ENCODE assay signal across 1 cellular context in genomic region chr14:64501326-64502171, GRCh38.
TF ChIP-seq lines count a peak whose summit lies in the region.

No MANE protein-coding gene starts in this region.

TF ChIP-seq in HEK293, 187 proteins besides CTCF, POLR2A, EP300 and RAD21 (continued from another document):
- TF ChIP-seq, protein P1, sequence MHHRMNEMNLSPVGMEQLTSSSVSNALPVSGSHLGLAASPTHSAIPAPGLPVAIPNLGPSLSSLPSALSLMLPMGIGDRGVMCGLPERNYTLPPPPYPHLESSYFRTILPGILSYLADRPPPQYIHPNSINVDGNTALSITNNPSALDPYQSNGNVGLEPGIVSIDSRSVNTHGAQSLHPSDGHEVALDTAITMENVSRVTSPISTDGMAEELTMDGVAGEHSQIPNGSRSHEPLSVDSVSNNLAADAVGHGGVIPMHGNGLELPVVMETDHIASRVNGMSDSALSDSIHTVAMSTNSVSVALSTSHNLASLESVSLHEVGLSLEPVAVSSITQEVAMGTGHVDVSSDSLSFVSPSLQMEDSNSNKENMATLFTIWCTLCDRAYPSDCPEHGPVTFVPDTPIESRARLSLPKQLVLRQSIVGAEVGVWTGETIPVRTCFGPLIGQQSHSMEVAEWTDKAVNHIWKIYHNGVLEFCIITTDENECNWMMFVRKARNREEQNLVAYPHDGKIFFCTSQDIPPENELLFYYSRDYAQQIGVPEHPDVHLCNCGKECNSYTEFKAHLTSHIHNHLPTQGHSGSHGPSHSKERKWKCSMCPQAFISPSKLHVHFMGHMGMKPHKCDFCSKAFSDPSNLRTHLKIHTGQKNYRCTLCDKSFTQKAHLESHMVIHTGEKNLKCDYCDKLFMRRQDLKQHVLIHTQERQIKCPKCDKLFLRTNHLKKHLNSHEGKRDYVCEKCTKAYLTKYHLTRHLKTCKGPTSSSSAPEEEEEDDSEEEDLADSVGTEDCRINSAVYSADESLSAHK (tag by site-specific recombination; IDR thresholded peaks at IDR 0.05), result no peak
- no peak for TF ChIP-seq ZNF548 (tag by site-specific recombination; IDR thresholded peaks at IDR 0.05)
- no peak for TF ChIP-seq KLF10 (tag by site-specific recombination; IDR thresholded peaks at IDR 0.05)
- no peak for TF ChIP-seq ZNF211 (tag by site-specific recombination; IDR thresholded peaks at IDR 0.05; ENCODE audit: low read depth)
- peak; percentile 68; the same call in 1 of the 2 replicates for TF ChIP-seq ZNF600 (tag by site-specific recombination; IDR thresholded peaks at IDR 0.05)
- TF ChIP-seq ZNF221 (tag by site-specific recombination; IDR thresholded peaks at IDR 0.05; ENCODE audit: borderline replicate concordance), result no peak
- 0 out of 2 replicates have a peak, but pooled peaks have one; percentile 16 for TF ChIP-seq ZSCAN30 (tag by site-specific recombination; IDR thresholded peaks at IDR 0.05)
- TF ChIP-seq ZBTB17 (tag by site-specific recombination; IDR thresholded peaks at IDR 0.05), result peak; percentile 39; the same call in 1 of the 2 replicates
- TF ChIP-seq, protein P2, sequence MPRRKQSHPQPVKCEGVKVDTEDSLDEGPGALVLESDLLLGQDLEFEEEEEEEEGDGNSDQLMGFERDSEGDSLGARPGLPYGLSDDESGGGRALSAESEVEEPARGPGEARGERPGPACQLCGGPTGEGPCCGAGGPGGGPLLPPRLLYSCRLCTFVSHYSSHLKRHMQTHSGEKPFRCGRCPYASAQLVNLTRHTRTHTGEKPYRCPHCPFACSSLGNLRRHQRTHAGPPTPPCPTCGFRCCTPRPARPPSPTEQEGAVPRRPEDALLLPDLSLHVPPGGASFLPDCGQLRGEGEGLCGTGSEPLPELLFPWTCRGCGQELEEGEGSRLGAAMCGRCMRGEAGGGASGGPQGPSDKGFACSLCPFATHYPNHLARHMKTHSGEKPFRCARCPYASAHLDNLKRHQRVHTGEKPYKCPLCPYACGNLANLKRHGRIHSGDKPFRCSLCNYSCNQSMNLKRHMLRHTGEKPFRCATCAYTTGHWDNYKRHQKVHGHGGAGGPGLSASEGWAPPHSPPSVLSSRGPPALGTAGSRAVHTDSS (tag by site-specific recombination; IDR thresholded peaks at IDR 0.05), result no peak
- no peak for TF ChIP-seq MZF1 (tag by site-specific recombination; IDR thresholded peaks at IDR 0.05; ENCODE audit: borderline replicate concordance)
- TF ChIP-seq KLF9 (tag by site-specific recombination; IDR thresholded peaks at IDR 0.05; ENCODE audit: low read depth), result no peak
- no peak for TF ChIP-seq ZNF112 (tag by site-specific recombination; IDR thresholded peaks at IDR 0.05)
- no peak for TF ChIP-seq ZNF837 (tag by site-specific recombination; IDR thresholded peaks at IDR 0.05)
- 0 out of 2 replicates have a peak, but pooled peaks have one; percentile 15 for TF ChIP-seq ZEB2 (tag by site-specific recombination; IDR thresholded peaks at IDR 0.05)
- TF ChIP-seq ZNF280D (tag by site-specific recombination; IDR thresholded peaks at IDR 0.05), result no peak
- no peak for TF ChIP-seq ZNF175 (tag by site-specific recombination; IDR thresholded peaks at IDR 0.05)
- TF ChIP-seq ZNF561 (tag by site-specific recombination; IDR thresholded peaks at IDR 0.05; ENCODE audit: borderline replicate concordance), result no peak
- no peak for TF ChIP-seq ZNF623 (tag by site-specific recombination; IDR thresholded peaks at IDR 0.05)
- TF ChIP-seq, protein P3, sequence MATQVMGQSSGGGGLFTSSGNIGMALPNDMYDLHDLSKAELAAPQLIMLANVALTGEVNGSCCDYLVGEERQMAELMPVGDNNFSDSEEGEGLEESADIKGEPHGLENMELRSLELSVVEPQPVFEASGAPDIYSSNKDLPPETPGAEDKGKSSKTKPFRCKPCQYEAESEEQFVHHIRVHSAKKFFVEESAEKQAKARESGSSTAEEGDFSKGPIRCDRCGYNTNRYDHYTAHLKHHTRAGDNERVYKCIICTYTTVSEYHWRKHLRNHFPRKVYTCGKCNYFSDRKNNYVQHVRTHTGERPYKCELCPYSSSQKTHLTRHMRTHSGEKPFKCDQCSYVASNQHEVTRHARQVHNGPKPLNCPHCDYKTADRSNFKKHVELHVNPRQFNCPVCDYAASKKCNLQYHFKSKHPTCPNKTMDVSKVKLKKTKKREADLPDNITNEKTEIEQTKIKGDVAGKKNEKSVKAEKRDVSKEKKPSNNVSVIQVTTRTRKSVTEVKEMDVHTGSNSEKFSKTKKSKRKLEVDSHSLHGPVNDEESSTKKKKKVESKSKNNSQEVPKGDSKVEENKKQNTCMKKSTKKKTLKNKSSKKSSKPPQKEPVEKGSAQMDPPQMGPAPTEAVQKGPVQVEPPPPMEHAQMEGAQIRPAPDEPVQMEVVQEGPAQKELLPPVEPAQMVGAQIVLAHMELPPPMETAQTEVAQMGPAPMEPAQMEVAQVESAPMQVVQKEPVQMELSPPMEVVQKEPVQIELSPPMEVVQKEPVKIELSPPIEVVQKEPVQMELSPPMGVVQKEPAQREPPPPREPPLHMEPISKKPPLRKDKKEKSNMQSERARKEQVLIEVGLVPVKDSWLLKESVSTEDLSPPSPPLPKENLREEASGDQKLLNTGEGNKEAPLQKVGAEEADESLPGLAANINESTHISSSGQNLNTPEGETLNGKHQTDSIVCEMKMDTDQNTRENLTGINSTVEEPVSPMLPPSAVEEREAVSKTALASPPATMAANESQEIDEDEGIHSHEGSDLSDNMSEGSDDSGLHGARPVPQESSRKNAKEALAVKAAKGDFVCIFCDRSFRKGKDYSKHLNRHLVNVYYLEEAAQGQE (tag by site-specific recombination; IDR thresholded peaks at IDR 0.05), result no peak
- TF ChIP-seq AEBP2 (tag by site-specific recombination; IDR thresholded peaks at IDR 0.05; ENCODE audit: borderline replicate concordance), result no peak
- TF ChIP-seq, protein P4, sequence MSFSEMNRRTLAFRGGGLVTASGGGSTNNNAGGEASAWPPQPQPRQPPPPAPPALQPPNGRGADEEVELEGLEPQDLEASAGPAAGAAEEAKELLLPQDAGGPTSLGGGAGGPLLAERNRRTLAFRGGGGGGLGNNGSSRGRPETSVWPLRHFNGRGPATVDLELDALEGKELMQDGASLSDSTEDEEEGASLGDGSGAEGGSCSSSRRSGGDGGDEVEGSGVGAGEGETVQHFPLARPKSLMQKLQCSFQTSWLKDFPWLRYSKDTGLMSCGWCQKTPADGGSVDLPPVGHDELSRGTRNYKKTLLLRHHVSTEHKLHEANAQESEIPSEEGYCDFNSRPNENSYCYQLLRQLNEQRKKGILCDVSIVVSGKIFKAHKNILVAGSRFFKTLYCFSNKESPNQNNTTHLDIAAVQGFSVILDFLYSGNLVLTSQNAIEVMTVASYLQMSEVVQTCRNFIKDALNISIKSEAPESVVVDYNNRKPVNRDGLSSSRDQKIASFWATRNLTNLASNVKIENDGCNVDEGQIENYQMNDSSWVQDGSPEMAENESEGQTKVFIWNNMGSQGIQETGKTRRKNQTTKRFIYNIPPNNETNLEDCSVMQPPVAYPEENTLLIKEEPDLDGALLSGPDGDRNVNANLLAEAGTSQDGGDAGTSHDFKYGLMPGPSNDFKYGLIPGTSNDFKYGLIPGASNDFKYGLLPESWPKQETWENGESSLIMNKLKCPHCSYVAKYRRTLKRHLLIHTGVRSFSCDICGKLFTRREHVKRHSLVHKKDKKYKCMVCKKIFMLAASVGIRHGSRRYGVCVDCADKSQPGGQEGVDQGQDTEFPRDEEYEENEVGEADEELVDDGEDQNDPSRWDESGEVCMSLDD (tag by site-specific recombination; IDR thresholded peaks at IDR 0.05), result no peak
- TF ChIP-seq ZNF621 (tag by site-specific recombination; IDR thresholded peaks at IDR 0.05), result no peak
TF ChIP-seq in HEK293: peak in this region for 21.
